Comparison of ENCODE assay signal across 21 cellular contexts in the genomic region with DNA sequence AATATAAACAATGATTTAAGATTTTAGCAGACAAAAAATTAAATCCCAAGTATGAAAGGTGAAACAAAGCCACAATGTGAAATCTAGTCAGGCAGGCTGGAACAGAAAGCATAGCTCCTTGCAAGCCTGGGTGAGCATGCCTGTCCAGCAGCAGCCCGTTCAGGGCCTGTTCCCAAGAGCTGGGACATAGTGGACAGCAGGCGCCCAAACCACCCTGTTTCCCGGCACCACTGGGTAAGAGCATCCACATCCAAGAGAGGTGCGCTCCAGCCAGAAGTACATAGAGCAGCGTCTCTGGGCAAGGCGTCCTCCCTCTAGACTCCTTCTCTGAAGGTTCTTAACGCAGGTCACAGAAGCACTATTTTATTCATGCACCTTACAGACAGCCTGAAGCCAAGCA.
"Had no signal": no experiment of that assay in that cellular context is flagged by ENCODE, and none has a peak within 500 bp of the region (broad histone marks: within the 10 kb centered on the region; RNA-seq: fewer than 3 reads in every experiment).

No MANE protein-coding gene starts in this region.

- DNase-seq: activated CD4-positive, alpha-beta T cell treated with anti-CD3 and anti-CD28 coated beads for 48 hours; activated CD4-positive, alpha-beta T cell treated with anti-CD3 and anti-CD28 coated beads, Interleukin-2, amount 50 U/mL, for 4 hours; activated CD8-positive, alpha-beta memory T cell treated with anti-CD3 and anti-CD28 coated beads, Interleukin-2, amount 50 U/mL, for 48 hours; activated CD8-positive, alpha-beta T cell treated with anti-CD3 and anti-CD28 coated beads, Interleukin-2, amount 10 ng/mL, durations not matched to agents 7 days and 5 days; activated naive CD4-positive, alpha-beta T cell treated with anti-CD3 and anti-CD28 coated beads, Interleukin-2, amount 50 U/mL, for 16 hours; activated T-cell treated with anti-CD3 and anti-CD28 coated beads, Interleukin-2, amount 50 U/mL, for 1 hour; aorta; central memory CD4-positive, alpha-beta T cell; NCI-H1092; NCI-H1930; NCI-H345; NCI-H510A; NCI-H526 treated with DMSO at 0.1 percent for 48 hours; NCI-H82; RPMI8226; T-helper 1 cell; WERI-Rb-1 had no signal

- H3K9ac ChIP-seq: KMS-11 had no signal

- H3K4me3 ChIP-seq: SK-N-MC had no signal

- ATAC-seq: activated CD4-positive, CD25-positive, alpha-beta regulatory T cell treated with anti-CD3 and anti-CD28 coated beads, Interleukin-2, amount 50 U/mL, for 24 hours; activated CD8-positive, alpha-beta T cell treated with anti-CD3 and anti-CD28 coated beads, Interleukin-2, amount 10 ng/mL, durations not matched to agents 7 days and 5 days; Right ventricle myocardium inferior had no signal

- H3K4me2 ChIP-seq: KMS-11 had no signal

- H3K27ac ChIP-seq: KMS-11, SK-N-MC, WERI-Rb-1 had no signal

- H3K36me3 ChIP-seq: WERI-Rb-1 had no signal
